Comparison of ENCODE assay signal across 8 cellular contexts in the genomic region with DNA sequence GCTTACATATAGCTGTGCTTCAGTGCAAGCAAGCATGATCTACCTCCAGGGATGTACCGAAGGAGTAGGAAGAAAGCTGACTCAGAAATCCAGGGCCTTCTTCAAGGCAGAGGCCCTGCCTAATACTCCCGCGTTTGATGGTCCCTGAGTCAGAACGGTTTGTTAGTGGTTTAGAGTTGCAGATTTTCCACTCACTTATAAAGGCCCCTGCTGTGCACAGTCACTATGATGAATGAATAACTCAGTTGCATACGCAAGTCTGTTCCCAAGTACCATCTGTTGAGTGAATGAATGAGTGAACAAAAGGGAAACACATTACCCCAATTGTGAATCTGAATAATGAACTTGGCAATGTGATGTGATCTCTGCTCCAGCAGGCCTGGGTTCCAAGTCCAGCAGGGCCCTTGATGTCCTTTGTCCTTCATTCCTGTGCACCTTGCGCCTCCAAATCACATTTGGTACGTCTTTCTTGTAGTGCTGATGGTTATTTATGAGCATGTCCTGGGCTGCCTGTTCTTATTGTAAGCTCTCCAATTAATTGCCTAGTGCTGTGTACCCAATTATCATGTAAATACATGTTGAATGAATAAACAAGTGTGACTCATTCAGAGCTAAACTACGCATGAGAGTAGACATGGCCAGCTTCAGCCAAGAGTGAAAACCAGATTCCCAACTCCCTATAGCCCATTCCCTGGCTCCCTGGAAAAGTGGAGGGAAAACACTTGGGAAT.
DNase-seq lines count a peak whose midpoint lies in the region; ATAC-seq and TF ChIP-seq lines count a peak whose summit lies in the region.

No MANE protein-coding gene starts in this region.

- DNase-seq in Ammon's horn (ENCODE audit: low spot score) = peak; percentile 95
- DNase-seq in LHCN-M2 (ENCODE audit: low read depth) = peak; percentile 96
- peak in 53 of 58 donors; percentile 6 to 93 (median 65) for DNase-seq in anterior cingulate cortex (lab: John Stamatoyannopoulos, UW)
- DNase-seq in midbrain (lab: John Stamatoyannopoulos, UW) = peak; percentile 80
- DNase-seq in upper lobe of right lung = no peak
- DNase-seq in erythroblast (lab: John Stamatoyannopoulos, UW) = no peak

- intact Hi-C loops in upper lobe of right lung (cut with DNase I) = no loop called here

- H3K4me3 ChIP-seq in upper lobe of right lung = no peak overlapping the region

- H3K9me3 ChIP-seq in upper lobe of right lung = no peaks in the 10 kb centered on the region

- H3K27ac ChIP-seq in upper lobe of right lung = no peak overlapping the region

- H3K27me3 ChIP-seq in upper lobe of right lung = no peaks in the 10 kb centered on the region

- TF ChIP-seq CTCF in upper lobe of right lung (IDR thresholded peaks at IDR 0.05) = no peak

- no peak for TF ChIP-seq POLR2A in erythroblast (IDR thresholded peaks at IDR 0.05; ENCODE audit: low read length)

- H3K4me1 ChIP-seq in upper lobe of right lung = peaks cover 27% of the 10 kb centered on the region

- peaks cover 8% of the 10 kb centered on the region for H3K36me3 ChIP-seq in upper lobe of right lung

- no peak for ATAC-seq in upper lobe of right lung
- ATAC-seq in GM19395 (IDR thresholded peaks at IDR 0.05; ENCODE audit: unreplicated experiment) = no peak
- no peak for ATAC-seq in HG03039 (IDR thresholded peaks at IDR 0.05; ENCODE audit: unreplicated experiment)

Comparison
In these comparisons a context has a peak if more than half of its experiments do, and no peak if none do; other contexts are left out.
1. DNase-seq: peak in Ammon's horn (single experiment), LHCN-M2 (single experiment), anterior cingulate cortex (53 of 58) and midbrain (single experiment); none in upper lobe of right lung (single experiment) and erythroblast (0 of 2).